In the genomic region with DNA sequence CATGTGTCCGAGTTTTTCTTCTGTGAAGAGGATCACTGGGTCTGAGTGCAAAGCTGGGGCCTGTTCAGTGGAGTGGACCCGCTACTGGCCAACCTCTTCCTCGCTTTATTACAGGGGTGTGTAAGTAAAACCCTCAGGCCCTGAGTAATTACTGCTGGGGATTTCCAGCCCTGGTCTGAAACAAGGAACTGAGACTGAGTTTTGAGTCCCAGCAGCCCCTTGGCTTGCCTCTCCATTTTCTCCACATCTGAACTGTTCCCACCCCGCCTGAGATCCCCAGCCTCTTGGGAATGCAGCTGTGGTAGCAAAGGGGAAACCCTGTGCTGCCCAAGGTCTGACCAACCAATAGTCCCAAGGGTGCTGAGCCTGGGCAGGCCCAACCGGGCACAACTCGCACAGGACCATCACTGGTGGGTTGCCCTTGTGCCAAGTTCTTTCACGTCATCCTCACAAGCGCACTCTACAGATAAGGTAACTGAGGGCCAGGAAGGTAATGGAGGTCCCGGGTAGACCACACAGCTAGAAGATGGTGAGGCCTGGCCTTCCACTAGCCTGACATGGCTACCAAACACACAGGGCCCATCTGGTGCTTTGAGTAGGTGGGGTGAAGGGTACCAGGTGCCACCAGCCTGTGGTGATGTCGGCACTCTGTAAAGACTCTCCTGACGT, we compare ENCODE assay signal across 1 cellular context.
TF ChIP-seq lines count a peak whose summit lies in the region.

No MANE protein-coding gene starts in this region.

TF ChIP-seq in K562, 482 proteins besides CTCF, POLR2A, EP300 and RAD21:
- TF ChIP-seq, protein P1, sequence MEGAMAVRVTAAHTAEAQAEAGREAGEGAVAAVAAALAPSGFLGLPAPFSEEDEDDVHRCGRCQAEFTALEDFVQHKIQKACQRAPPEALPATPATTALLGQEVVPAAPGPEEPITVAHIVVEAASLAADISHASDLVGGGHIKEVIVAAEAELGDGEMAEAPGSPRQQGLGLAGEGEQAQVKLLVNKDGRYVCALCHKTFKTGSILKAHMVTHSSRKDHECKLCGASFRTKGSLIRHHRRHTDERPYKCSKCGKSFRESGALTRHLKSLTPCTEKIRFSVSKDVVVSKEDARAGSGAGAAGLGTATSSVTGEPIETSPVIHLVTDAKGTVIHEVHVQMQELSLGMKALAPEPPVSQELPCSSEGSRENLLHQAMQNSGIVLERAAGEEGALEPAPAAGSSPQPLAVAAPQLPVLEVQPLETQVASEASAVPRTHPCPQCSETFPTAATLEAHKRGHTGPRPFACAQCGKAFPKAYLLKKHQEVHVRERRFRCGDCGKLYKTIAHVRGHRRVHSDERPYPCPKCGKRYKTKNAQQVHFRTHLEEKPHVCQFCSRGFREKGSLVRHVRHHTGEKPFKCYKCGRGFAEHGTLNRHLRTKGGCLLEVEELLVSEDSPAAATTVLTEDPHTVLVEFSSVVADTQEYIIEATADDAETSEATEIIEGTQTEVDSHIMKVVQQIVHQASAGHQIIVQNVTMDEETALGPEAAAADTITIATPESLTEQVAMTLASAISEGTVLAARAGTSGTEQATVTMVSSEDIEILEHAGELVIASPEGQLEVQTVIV (CRISPR knock-in tag; IDR thresholded peaks at IDR 0.05; ENCODE audit: borderline replicate concordance) = no peak
- TF ChIP-seq STAT5B (CRISPR knock-in tag; IDR thresholded peaks at IDR 0.05) (no peak), POLR2H (tag; IDR thresholded peaks at IDR 0.05; ENCODE audit: low read depth) (no peak), LARP7 (IDR thresholded peaks at IDR 0.05) (no peak), JUNB (CRISPR knock-in tag; conservative IDR thresholded peaks at IDR 0.05) (no peak)
- TF ChIP-seq, protein P2, sequence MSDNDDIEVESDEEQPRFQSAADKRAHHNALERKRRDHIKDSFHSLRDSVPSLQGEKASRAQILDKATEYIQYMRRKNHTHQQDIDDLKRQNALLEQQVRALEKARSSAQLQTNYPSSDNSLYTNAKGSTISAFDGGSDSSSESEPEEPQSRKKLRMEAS (CRISPR knock-in tag; IDR thresholded peaks at IDR 0.05) = no peak
- TF ChIP-seq, protein P3, sequence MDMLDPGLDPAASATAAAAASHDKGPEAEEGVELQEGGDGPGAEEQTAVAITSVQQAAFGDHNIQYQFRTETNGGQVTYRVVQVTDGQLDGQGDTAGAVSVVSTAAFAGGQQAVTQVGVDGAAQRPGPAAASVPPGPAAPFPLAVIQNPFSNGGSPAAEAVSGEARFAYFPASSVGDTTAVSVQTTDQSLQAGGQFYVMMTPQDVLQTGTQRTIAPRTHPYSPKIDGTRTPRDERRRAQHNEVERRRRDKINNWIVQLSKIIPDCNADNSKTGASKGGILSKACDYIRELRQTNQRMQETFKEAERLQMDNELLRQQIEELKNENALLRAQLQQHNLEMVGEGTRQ (CRISPR knock-in tag; IDR thresholded peaks at IDR 0.05) = no peak
